8 cellular contexts compared by ENCODE assay signal in the genomic region with DNA sequence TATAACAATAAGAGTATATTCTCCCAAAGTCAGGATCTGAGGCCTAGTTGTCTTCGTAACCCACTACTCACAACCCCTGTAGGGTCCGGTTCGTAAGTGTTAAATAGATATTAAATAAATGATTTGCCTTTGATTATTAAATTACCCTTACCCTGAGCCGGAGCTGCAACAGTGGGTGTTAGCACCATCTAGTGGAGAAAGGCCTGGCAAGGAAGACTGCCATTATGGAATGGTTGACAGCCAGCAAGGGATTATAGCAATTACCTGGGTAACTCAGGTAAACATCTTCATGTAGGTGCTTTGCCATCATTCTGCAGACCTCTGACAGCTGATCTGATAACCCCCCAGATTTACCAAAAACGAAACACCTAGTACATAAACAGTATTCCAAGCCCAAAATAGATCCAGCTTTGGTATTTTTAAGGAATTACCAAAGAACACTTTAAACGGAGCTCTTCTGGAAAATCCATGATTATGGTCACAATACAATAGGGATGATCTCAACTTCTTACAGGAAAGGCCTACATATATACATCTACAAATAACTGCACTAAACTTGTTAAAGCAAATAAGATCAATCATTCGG.
DNase-seq lines count a peak whose midpoint lies in the region; ATAC-seq and TF ChIP-seq lines count a peak whose summit lies in the region.

No MANE protein-coding gene starts in this region.

- H3K4me1 Mint-ChIP-seq in T-helper 17 cell, result peaks cover 3% of the 10 kb centered on the region
- peaks cover 9% of the 10 kb centered on the region for H3K4me1 Mint-ChIP-seq in T-helper 2 cell treated with Interferon-gamma antibody and Interleukin-4, amounts not matched to agents 5 μg/mL and 100 μg/mL, for 36 hours (ENCODE audit: low read depth)

- TF ChIP-seq EP300 in Ishikawa (IDR thresholded peaks at IDR 0.05; ENCODE audit: borderline replicate concordance), result no peak

- H3K9me3 Mint-ChIP-seq in T-helper 2 cell treated with Interferon-gamma antibody and Interleukin-4, amounts not matched to agents 5 μg/mL and 100 μg/mL, for 36 hours, result no peaks in the 10 kb centered on the region

- no peak overlapping the region for H3K27ac Mint-ChIP-seq in T-helper 17 cell
- no peak overlapping the region for H3K27ac Mint-ChIP-seq in T-helper 2 cell treated with Interferon-gamma antibody and Interleukin-4, amounts not matched to agents 5 μg/mL and 100 μg/mL, for 36 hours

- peak; percentile 95 for TF ChIP-seq CTCF in fibroblast of the aortic adventitia (IDR thresholded peaks at IDR 0.05; ENCODE audit: insufficient read depth, low read length)

- DNase-seq in NCI-H82 (lab: John Stamatoyannopoulos, UW), result peak; percentile 66
- no peak for DNase-seq in NCI-H82 treated with DMSO at 0.1 percent for 48 hours (lab: John Stamatoyannopoulos, UW; ENCODE audit: unreplicated experiment)
- DNase-seq in T-helper 17 cell, result no peak
- DNase-seq in fibroblast of the aortic adventitia (ENCODE audit: low read depth), result peak; percentile 59
- DNase-seq in retina, result peak; percentile 26
- DNase-seq in T-helper 2 cell treated with Interferon-gamma antibody and Interleukin-4, amounts not matched to agents 5 μg/mL and 100 μg/mL, for 36 hours (ENCODE audit: low spot score), result no peak

- no peak overlapping the region for H3K4me3 ChIP-seq in fibroblast of the aortic adventitia (ENCODE audit: low read depth, low read length)

- H3K27me3 Mint-ChIP-seq in T-helper 17 cell, result peaks cover 71% of the 10 kb centered on the region
- H3K27me3 Mint-ChIP-seq in T-helper 2 cell treated with Interferon-gamma antibody and Interleukin-4, amounts not matched to agents 5 μg/mL and 100 μg/mL, for 36 hours (ENCODE audit: low read depth), result peaks cover 34% of the 10 kb centered on the region

- H3K4me3 Mint-ChIP-seq in T-helper 17 cell, result no peak overlapping the region
- H3K4me3 Mint-ChIP-seq in T-helper 2 cell treated with Interferon-gamma antibody and Interleukin-4, amounts not matched to agents 5 μg/mL and 100 μg/mL, for 36 hours, result no peak overlapping the region

- H3K36me3 Mint-ChIP-seq in T-helper 17 cell (ENCODE audit: low read depth), result no peaks in the 10 kb centered on the region
- no peaks in the 10 kb centered on the region for H3K36me3 Mint-ChIP-seq in T-helper 2 cell treated with Interferon-gamma antibody and Interleukin-4, amounts not matched to agents 5 μg/mL and 100 μg/mL, for 36 hours (ENCODE audit: low read depth)

- no peaks in the 10 kb centered on the region for H3K9me3 ChIP-seq in T-helper 17 cell (ENCODE audit: control insufficient read depth, low read length, poor library complexity, severe bottlenecking)

- ATAC-seq in T-helper 17 cell (peak; percentile 48), GM19351 (IDR thresholded peaks at IDR 0.05; ENCODE audit: unreplicated experiment) (no peak)

- TF ChIP-seq RAD21 in Ishikawa (IDR thresholded peaks at IDR 0.05; ENCODE audit: low read depth), result peak; percentile 82

TF ChIP-seq in Ishikawa, 13 proteins besides CTCF, POLR2A, EP300 and RAD21:
- TF ChIP-seq TCF12 (IDR thresholded peaks at IDR 0.05; ENCODE audit: low read depth) (no peak), NFIC (IDR thresholded peaks at IDR 0.05) (no peak), CREB1 (IDR thresholded peaks at IDR 0.05; ENCODE audit: low read depth) (no peak), YY1 (IDR thresholded peaks at IDR 0.05; ENCODE audit: low read depth) (peak; percentile 77), TEAD4 (IDR thresholded peaks at IDR 0.05) (no peak)

Comparison
In these comparisons a context has a peak if more than half of its experiments do, and no peak if none do; other contexts are left out.
1. DNase-seq: peak in NCI-H82 (single experiment), fibroblast of the aortic adventitia (single experiment) and retina (single experiment); none in NCI-H82 treated with DMSO at 0.1 percent for 48 hours (single experiment), T-helper 17 cell (0 of 3) and T-helper 2 cell treated with Interferon-gamma antibody and Interleukin-4, amounts not matched to agents 5 μg/mL and 100 μg/mL, for 36 hours (single experiment).